ENCODE assay signal across 27 cellular contexts in genomic region chr1:205930698-205931330, GRCh38. TPM values are rescaled to one million over a fixed set of nuclear protein-coding genes. Genes with fewer than 3 reads are reported as not detected.
DNase-seq lines count a peak whose midpoint lies in the region; ATAC-seq and TF ChIP-seq lines count a peak whose summit lies in the region.
"Had no signal": no experiment of that assay in that cellular context is flagged by ENCODE, and none has a peak within 500 bp of the region (broad histone marks: within the 10 kb centered on the region; RNA-seq: fewer than 3 reads in every experiment).

No MANE protein-coding gene starts in this region.

- CTCF ChIA-PET in PC-9 (lab: Charles Lee), result no interaction called here

- no peaks in the 10 kb centered on the region for H3K79me2 ChIP-seq in PC-9 (ENCODE audit: low read depth)

- no peaks in the 10 kb centered on the region for H4K20me1 ChIP-seq in PC-9 (ENCODE audit: insufficient read depth)

- H3K9me2 ChIP-seq in PC-9 (ENCODE audit: insufficient read depth), result 0 out of 2 replicates have a peak, but pooled peaks cover 5% of the 10 kb centered on the region

- POLR2A ChIA-PET in PC-9 (lab: Charles Lee; ENCODE audit: unreplicated experiment), result no interaction called here

- H3K4me1 ChIP-seq in heart left ventricle (peaks cover 0 to 26% (median 0%) of the 10 kb centered on the region in 12 donors), adipocyte (ENCODE audit: control insufficient read depth, insufficient read depth, low read length) (peaks cover 36% of the 10 kb centered on the region), PC-9 (replicated peaks; ENCODE audit: insufficient read depth) (peaks cover 47% of the 10 kb centered on the region)

- ATAC-seq in left ventricle myocardium superior (peak; percentile 28), heart left ventricle (no peak), GM18511 (IDR thresholded peaks at IDR 0.05; ENCODE audit: unreplicated experiment) (no peak), GM18870 (IDR thresholded peaks at IDR 0.05; ENCODE audit: unreplicated experiment) (no peak)
- ATAC-seq: stimulated activated naive CD8-positive, alpha-beta T cell treated with anti-CD3 and anti-CD28 coated beads, Interleukin-15, Interleukin-2, amounts not matched to agents 100 U/mL and 50 U/mL, for 24 hours; T-helper 17 cell had no signal

- DNase-seq in left ventricle myocardium superior (no peak), heart left ventricle (no peak), adipocyte (ENCODE audit: low read depth) (peak; percentile 38), PC-9 (no peak), NCI-H510A treated with DMSO at 0.1 percent for 48 hours (lab: John Stamatoyannopoulos, UW) (no peak)
- DNase-seq: 8988T; activated CD4-positive, CD25-positive, alpha-beta regulatory T cell; activated naive CD4-positive, alpha-beta T cell treated with anti-CD3 and anti-CD28 coated beads, Interleukin-2, amount 10 ng/mL, durations not matched to agents 7 days and 5 days; activated T-cell treated with anti-CD3 and anti-CD28 coated beads, Interleukin-2, amount 50 U/mL, for 24 hours; cerebellar nuclear complex; effector memory CD4-positive, alpha-beta T cell; EL; glutamatergic neuron; NCI-H1417 treated with DMSO at 0.1 percent for 48 hours; NCI-H524; Right ventricle myocardium superior; stimulated activated naive CD8-positive, alpha-beta T cell treated with anti-CD3 and anti-CD28 coated beads, Interleukin-15, Interleukin-2, amounts not matched to agents 100 U/mL and 50 U/mL, for 24 hours; T-helper 17 cell; trophoblast cell had no signal

- no peak overlapping the region for H3K27ac ChIP-seq in heart left ventricle
- peak overlapping the region; percentile 100 for H3K27ac ChIP-seq in layer of hippocampus (ENCODE audit: low read depth, low read length)
- H3K27ac ChIP-seq in PC-9, result no peak overlapping the region
- H3K27ac ChIP-seq: esophagus muscularis mucosa, skin epidermis had no signal

- H3K9me3 ChIP-seq in heart left ventricle, result no peaks in the 10 kb centered on the region
- H3K9me3 ChIP-seq in adipocyte (ENCODE audit: control insufficient read depth, low read length), result no peaks in the 10 kb centered on the region
- no peaks in the 10 kb centered on the region for H3K9me3 ChIP-seq in PC-9 (ENCODE audit: insufficient read depth, low read depth)
- H3K9me3 ChIP-seq: esophagus muscularis mucosa had no signal

- TF ChIP-seq POLR2A in heart left ventricle (IDR thresholded peaks at IDR 0.05), result no peak

- H2AFZ ChIP-seq in PC-9, result no peak overlapping the region

- H3K27me3 ChIP-seq in heart left ventricle (no peaks in the 10 kb centered on the region), adipocyte (replicated peaks; ENCODE audit: control insufficient read depth, insufficient read depth, low read length) (no peaks in the 10 kb centered on the region), layer of hippocampus (ENCODE audit: control insufficient read depth, insufficient read depth, low read length) (no peaks in the 10 kb centered on the region), PC-9 (ENCODE audit: insufficient read depth, low read depth) (no peaks in the 10 kb centered on the region)

- intact Hi-C loops in left ventricle myocardium superior (cut with micrococcal nuclease) (no loop called here), heart left ventricle (cut with DNase I) (no loop called here), PC-9 (cut with micrococcal nuclease; ENCODE audit: unreplicated experiment) (no loop called here)

- no peaks in the 10 kb centered on the region for H3K36me3 ChIP-seq in heart left ventricle
- H3K36me3 ChIP-seq in adipocyte (ENCODE audit: control insufficient read depth, insufficient read depth, low read length, severe bottlenecking), result no peaks in the 10 kb centered on the region
- no peaks in the 10 kb centered on the region for H3K36me3 ChIP-seq in PC-9 (ENCODE audit: low read depth)
- H3K36me3 ChIP-seq: esophagus muscularis mucosa had no signal

- no peak overlapping the region for H3K4me3 ChIP-seq in heart left ventricle
- H3K4me3 ChIP-seq in adipocyte (ENCODE audit: low read length), result no peak overlapping the region
- H3K4me3 ChIP-seq in PC-9, result no peak overlapping the region
- H3K4me3 ChIP-seq: esophagus muscularis mucosa, skin epidermis had no signal

- TF ChIP-seq CTCF in heart left ventricle (IDR thresholded peaks at IDR 0.05) (no peak), PC-9 (conservative IDR thresholded peaks at IDR 0.05) (no peak)

- no TSS peak for BruUV-seq in PC-9 (replicated peaks; lab: Mats Ljungman, UMichigan)

- peaks cover 35% of the 10 kb centered on the region for H3F3A ChIP-seq in PC-9 (ENCODE audit: insufficient read depth, low read depth)

- no peak overlapping the region for H3K9ac ChIP-seq in adipocyte (ENCODE audit: low read length)

- 46 to 53% (median 52%) methylated on average over 6 of the region's 6 CpGs for WGBS in heart left ventricle, 4 donors

- H3K4me2 ChIP-seq in PC-9, result no peak overlapping the region

RNA-seq across cellular contexts. Expression of gene SLC26A9, which starts 12.4 kb away (rescaled TPM):
- total RNA-seq in left ventricle myocardium superior (34.0 TPM), heart left ventricle (10 to 100 TPM in 5 of 9 donors, 1 to 10 TPM in 4; 5.8 to 39.6 (median 14.3) TPM), PC-9 (2021) (0.98 and 1.0 TPM in 2 replicates)
- 10 to 100 TPM in 1 of 2 donors, 1 to 10 TPM in 1; 4.1 to 11.0 TPM for polyA plus RNA-seq in heart left ventricle
- total RNA-seq: astrocyte, mesothelial cell of epicardium, T-helper 17 cell had no signal
- polyA plus RNA-seq: BJ had no signal
